In the genomic region with DNA sequence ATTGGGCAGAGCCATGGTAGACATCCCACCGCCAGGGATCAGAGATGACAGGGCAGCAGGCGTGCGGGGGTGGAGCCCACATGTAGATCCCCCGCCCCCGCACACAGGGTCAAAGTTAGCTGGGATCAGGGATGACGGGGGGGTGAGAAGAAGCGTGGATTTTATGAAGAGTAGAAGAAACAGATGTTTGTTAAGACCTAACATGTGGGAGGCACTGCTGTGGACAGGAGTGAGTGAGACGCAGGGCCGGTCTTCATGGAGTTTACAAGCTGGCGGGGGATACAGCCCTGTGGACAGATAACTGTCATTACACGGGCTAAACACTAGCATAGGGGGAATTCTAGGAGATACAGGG, we compare ENCODE assay signal across 10 cellular contexts.
A peak's percentile ranks its signal among the peaks of the same experiment; 100 is the strongest.
DNase-seq lines count a peak whose midpoint lies in the region; ATAC-seq and TF ChIP-seq lines count a peak whose summit lies in the region.
"Had no signal": no experiment of that assay in that cellular context is flagged by ENCODE, and none has a peak within 500 bp of the region (broad histone marks: within the 10 kb centered on the region; RNA-seq: fewer than 3 reads in every experiment).

No MANE protein-coding gene starts in this region.

- H3K9ac ChIP-seq in neural progenitor cell = no peak overlapping the region

- no peaks in the 10 kb centered on the region for H3K9me3 ChIP-seq in CD8-positive, alpha-beta T cell (ENCODE audit: low read length)
- no peaks in the 10 kb centered on the region for H3K9me3 ChIP-seq in Panc1 (ENCODE audit: control insufficient read depth, insufficient read depth, low read depth, low read length)
- H3K9me3 ChIP-seq in neural progenitor cell (ENCODE audit: low read depth) = no peaks in the 10 kb centered on the region

- H3K4me1 Mint-ChIP-seq in CD8-positive, alpha-beta T cell (ENCODE audit: low read depth) = peaks cover 39% of the 10 kb centered on the region
- peaks cover 78% of the 10 kb centered on the region for H3K4me1 Mint-ChIP-seq in chondrocyte (ENCODE audit: low read depth)
- peaks cover 47% of the 10 kb centered on the region for H3K4me1 Mint-ChIP-seq in neural progenitor cell

- peaks cover 20% of the 10 kb centered on the region for H3K36me3 ChIP-seq in CD8-positive, alpha-beta T cell (ENCODE audit: insufficient read depth, low read length)
- H3K36me3 ChIP-seq in Panc1 (ENCODE audit: control insufficient read depth, insufficient read depth, low read length) (peaks cover 12% of the 10 kb centered on the region), neural progenitor cell (no peaks in the 10 kb centered on the region)

- BruUV-seq in Panc1 (replicated peaks; lab: Mats Ljungman, UMichigan) = no TSS peak

- in situ Hi-C loops in Panc1 (cut with HindIII; ENCODE audit: low pct_unique_long_range_greater_than_20kb, low sequenced_read_pairs) = no loop called here

- CTCF ChIA-PET in CD8-positive, alpha-beta T cell (lab: Charles Lee) = interaction anchor here (0.9 to 2.0 kb wide), 3 partner anchors 10 to 27 kb away, joined by 3 to 10 read pairs (median 3); no protein-coding TSS in a partner anchor
- CTCF ChIA-PET in Panc1 (lab: Charles Lee) = interaction anchor here (0.7 to 0.8 kb wide), 2 partner anchors 9 to 509 kb away, joined by 3 to 4 read pairs; no protein-coding TSS in a partner anchor

- POLR2A ChIA-PET in CD8-positive, alpha-beta T cell (lab: Charles Lee) = interaction anchor here (0.6 kb wide), 1 partner anchor 1518 kb away, joined by 4 read pairs; no protein-coding TSS in a partner anchor
- POLR2A ChIA-PET in Panc1 (lab: Charles Lee) = no interaction called here

- H3K9me3 Mint-ChIP-seq in CD8-positive, alpha-beta T cell = no peaks in the 10 kb centered on the region
- H3K9me3 Mint-ChIP-seq in chondrocyte (ENCODE audit: low read depth) (no peaks in the 10 kb centered on the region), neural progenitor cell (no peaks in the 10 kb centered on the region)

- no peak overlapping the region for H3K27ac ChIP-seq in CD8-positive, alpha-beta T cell (ENCODE audit: low read depth, low read length)
- H3K27ac ChIP-seq in Panc1 (ENCODE audit: low read length) (peak overlapping the region; percentile 99), neural progenitor cell (no peak overlapping the region)

- H3F3A ChIP-seq in neural progenitor cell (ENCODE audit: low read depth) = no peaks in the 10 kb centered on the region

- H3K27me3 ChIP-seq in CD8-positive, alpha-beta T cell (ENCODE audit: insufficient read depth, low read length) = no peaks in the 10 kb centered on the region
- no peaks in the 10 kb centered on the region for H3K27me3 ChIP-seq in Panc1 (ENCODE audit: control insufficient read depth, insufficient read depth, low read length)
- H3K27me3 ChIP-seq in neural progenitor cell = no peaks in the 10 kb centered on the region

- intact Hi-C loops in CD8-positive, alpha-beta T cell (cut with DNase I, micrococcal nuclease) = no loop called here
- intact Hi-C loops in Panc1 (cut with micrococcal nuclease; ENCODE audit: unreplicated experiment) = no loop called here

- no peaks in the 10 kb centered on the region for H3K4me1 ChIP-seq in CD8-positive, alpha-beta T cell (ENCODE audit: insufficient read depth, low read length)
- H3K4me1 ChIP-seq in Panc1 (ENCODE audit: control insufficient read depth, insufficient read depth, low read length) (peaks cover 94% of the 10 kb centered on the region), neural progenitor cell (peaks cover 14% of the 10 kb centered on the region)

- peaks cover 71% of the 10 kb centered on the region for H3K36me3 Mint-ChIP-seq in CD8-positive, alpha-beta T cell
- H3K36me3 Mint-ChIP-seq in chondrocyte (ENCODE audit: low read depth) = peaks cover 3% of the 10 kb centered on the region
- H3K36me3 Mint-ChIP-seq in neural progenitor cell = no peaks in the 10 kb centered on the region

- H3K4me2 ChIP-seq in neural progenitor cell = no peak overlapping the region

- no peaks in the 10 kb centered on the region for H3K27me3 Mint-ChIP-seq in CD8-positive, alpha-beta T cell (ENCODE audit: low read depth)
- no peaks in the 10 kb centered on the region for H3K27me3 Mint-ChIP-seq in chondrocyte (ENCODE audit: low read depth)
- peaks cover 6% of the 10 kb centered on the region for H3K27me3 Mint-ChIP-seq in neural progenitor cell (ENCODE audit: insufficient read depth, low read depth)

- DNase-seq in CD8-positive, alpha-beta T cell = no peak
- DNase-seq in Panc1 (ENCODE audit: low read depth, low spot score) (no peak), chondrocyte (ENCODE audit: low spot score) (no peak), neural progenitor cell (ENCODE audit: low spot score) (no peak), NCI-H2029 (lab: John Stamatoyannopoulos, UW) (no peak), germinal center (ENCODE audit: low spot score) (no peak)
- DNase-seq: stimulated activated CD4-positive, alpha-beta T cell treated with anti-CD3 and anti-CD28 coated beads, Interleukin-4, amount 100 ng/mL, for 4 hours had no signal

- H4K20me1 ChIP-seq in neural progenitor cell (ENCODE audit: low read depth) = no peaks in the 10 kb centered on the region

- TF ChIP-seq CTCF in CD8-positive, alpha-beta T cell (IDR thresholded peaks at IDR 0.05) = no peak
- no peak for TF ChIP-seq CTCF in Panc1 (IDR thresholded peaks at IDR 0.05)
- no peak for TF ChIP-seq CTCF in chondrocyte (IDR thresholded peaks at IDR 0.05)
- no peak for TF ChIP-seq CTCF in neural progenitor cell (IDR thresholded peaks at IDR 0.05)

- H3K27ac Mint-ChIP-seq in CD8-positive, alpha-beta T cell = peak overlapping the region; percentile 72
- peak overlapping the region; percentile 96 for H3K27ac Mint-ChIP-seq in chondrocyte (ENCODE audit: unreplicated experiment)
- peak overlapping the region; percentile 65 for H3K27ac Mint-ChIP-seq in neural progenitor cell

- H3K4me3 ChIP-seq in CD8-positive, alpha-beta T cell (ENCODE audit: low read depth, low read length) = no peak overlapping the region
- peak overlapping the region in 1 of 2 experiments; percentile 1; a peak in 1 of 4 replicates for H3K4me3 ChIP-seq in Panc1 (ENCODE audit: low read depth in 2 of 2, low read length in 2 of 2)
- no peak overlapping the region for H3K4me3 ChIP-seq in neural progenitor cell
- H3K4me3 ChIP-seq: lung had no signal

- H3K4me3 Mint-ChIP-seq in CD8-positive, alpha-beta T cell = no peak overlapping the region
- no peak overlapping the region for H3K4me3 Mint-ChIP-seq in chondrocyte (ENCODE audit: unreplicated experiment)
- no peak overlapping the region for H3K4me3 Mint-ChIP-seq in neural progenitor cell

- ATAC-seq in CD8-positive, alpha-beta T cell = no peak
- ATAC-seq in Panc1 = peak; percentile 54
- ATAC-seq in HG02759 (IDR thresholded peaks at IDR 0.05; ENCODE audit: unreplicated experiment) = no peak
- ATAC-seq in GM21423 (IDR thresholded peaks at IDR 0.05; ENCODE audit: unreplicated experiment) = no peak

- no peak overlapping the region for H2AFZ ChIP-seq in neural progenitor cell (replicated peaks)

- H3K79me2 ChIP-seq in neural progenitor cell (ENCODE audit: low read depth) = no peaks in the 10 kb centered on the region
